8 cellular contexts compared by ENCODE assay signal in genomic region chr1:92483442-92484170, GRCh38. TPM values are rescaled to one million over a fixed set of nuclear protein-coding genes. Genes with fewer than 3 reads are reported as not detected.
DNase-seq lines count a peak whose midpoint lies in the region; ATAC-seq and TF ChIP-seq lines count a peak whose summit lies in the region.

No MANE protein-coding gene starts in this region.

- H3K9me3 ChIP-seq in BLaER1 treated with 17β-estradiol and CSF1 and Interleukin-3, amounts not matched to agents 10 nM and 100 nM (replicated peaks in 1 of 11) = peaks cover 0 to 22% (median 14%) of the 10 kb centered on the region in 11 experiments; a peak in 14 of 22 replicates
- H3K9me3 ChIP-seq in PC-9 (ENCODE audit: insufficient read depth, low read depth) = no peaks in the 10 kb centered on the region
- no peaks in the 10 kb centered on the region for H3K9me3 ChIP-seq in lower lobe of right lung

- peak overlapping the region; percentile 93 for H3K27ac Mint-ChIP-seq in stimulated activated effector memory CD8-positive, alpha-beta T cell treated with anti-CD3 and anti-CD28 coated beads, Interleukin-12 subunit alpha, Interleukin-12 subunit beta, amount 100 ng/mL, for 72 hours

- peak overlapping the region; percentile 97 to 100 (median 99) for H3K4me2 ChIP-seq in BLaER1 treated with 17β-estradiol and CSF1 and Interleukin-3, amounts not matched to agents 10 nM and 100 nM
- H3K4me2 ChIP-seq in PC-9 = peak overlapping the region; percentile 93

- peaks cover 14 to 61% (median 44%) of the 10 kb centered on the region in 10 experiments; a peak in 18 of 20 replicates for H3K4me1 ChIP-seq in BLaER1 treated with 17β-estradiol and CSF1 and Interleukin-3, amounts not matched to agents 10 nM and 100 nM
- peaks cover 18% of the 10 kb centered on the region; the same call in 1 of the 2 replicates for H3K4me1 ChIP-seq in PC-9 (replicated peaks; ENCODE audit: insufficient read depth)
- H3K4me1 ChIP-seq in lower lobe of right lung = peaks cover 68% of the 10 kb centered on the region
- H3K4me1 ChIP-seq in foreskin keratinocyte = peaks cover 2% of the 10 kb centered on the region

- DNase-seq in PC-9 = peak; percentile 31 to 44
- DNase-seq in activated naive CD4-positive, alpha-beta T cell (lab: John Stamatoyannopoulos, UW) = peak in 3 of 4 experiments; percentile 34 to 46 (median 38)
- DNase-seq in lower lobe of right lung = peak; percentile 49
- peak; percentile 38 to 84 for DNase-seq in stimulated activated effector memory CD8-positive, alpha-beta T cell treated with anti-CD3 and anti-CD28 coated beads, Interleukin-12 subunit alpha, Interleukin-12 subunit beta, amount 100 ng/mL, for 72 hours (ENCODE audit: low spot score in 2 of 2)
- DNase-seq in foreskin keratinocyte = no peak

- H3K79me2 ChIP-seq in PC-9 (ENCODE audit: low read depth) = no peaks in the 10 kb centered on the region

- H2AFZ ChIP-seq in PC-9 = peak overlapping the region; percentile 83

- H3K36me3 ChIP-seq in BLaER1 treated with 17β-estradiol and CSF1 and Interleukin-3, amounts not matched to agents 10 nM and 100 nM = peaks cover 0 to 38% (median 34%) of the 10 kb centered on the region in 11 experiments; a peak in 18 of 22 replicates
- H3K36me3 ChIP-seq in PC-9 (ENCODE audit: low read depth) (no peaks in the 10 kb centered on the region), lower lobe of right lung (no peaks in the 10 kb centered on the region)

- no peaks in the 10 kb centered on the region for H3K9me2 ChIP-seq in PC-9 (ENCODE audit: insufficient read depth)

- peak overlapping the region; percentile 90 for H3K4me3 Mint-ChIP-seq in stimulated activated effector memory CD8-positive, alpha-beta T cell treated with anti-CD3 and anti-CD28 coated beads, Interleukin-12 subunit alpha, Interleukin-12 subunit beta, amount 100 ng/mL, for 72 hours

- CTCF ChIA-PET in PC-9 (lab: Charles Lee) = interaction anchor here (0.6 kb wide), 2 partner anchors 54 to 265 kb away, joined by 3 to 5 read pairs; no protein-coding TSS in a partner anchor

- intact Hi-C loops in PC-9 (cut with micrococcal nuclease; ENCODE audit: unreplicated experiment) (no loop called here), lower lobe of right lung (cut with DNase I) (no loop called here)

- POLR2A ChIA-PET in PC-9 (lab: Charles Lee; ENCODE audit: unreplicated experiment) = interaction anchor here (0.8 kb wide), 1 partner anchor 80 kb away, joined by 37 read pairs; no protein-coding TSS in a partner anchor

- peak overlapping the region; percentile 70 to 93 (median 89); a peak in 21 of 22 replicates for H3K9ac ChIP-seq in BLaER1 treated with 17β-estradiol and CSF1 and Interleukin-3, amounts not matched to agents 10 nM and 100 nM

- peaks cover 0 to 19% (median 14%) of the 10 kb centered on the region in 11 experiments; a peak in 8 of 22 replicates for H4K20me1 ChIP-seq in BLaER1 treated with 17β-estradiol and CSF1 and Interleukin-3, amounts not matched to agents 10 nM and 100 nM
- H4K20me1 ChIP-seq in PC-9 (ENCODE audit: insufficient read depth) = no peaks in the 10 kb centered on the region

- H3K9me3 Mint-ChIP-seq in stimulated activated effector memory CD8-positive, alpha-beta T cell treated with anti-CD3 and anti-CD28 coated beads, Interleukin-12 subunit alpha, Interleukin-12 subunit beta, amount 100 ng/mL, for 72 hours = no peaks in the 10 kb centered on the region

- BruUV-seq in PC-9 (replicated peaks; lab: Mats Ljungman, UMichigan) = no TSS peak

- ATAC-seq in GM21825 (IDR thresholded peaks at IDR 0.05; ENCODE audit: unreplicated experiment) (peak; percentile 9), lower lobe of right lung (peak; percentile 8 to 10), HG02981 (IDR thresholded peaks at IDR 0.05; ENCODE audit: unreplicated experiment) (no peak), foreskin keratinocyte (no peak)
- peak; percentile 1 for ATAC-seq in stimulated activated effector memory CD8-positive, alpha-beta T cell treated with anti-CD3 and anti-CD28 coated beads, Interleukin-12 subunit alpha, Interleukin-12 subunit beta, amount 100 ng/mL, for 72 hours

- peaks cover 46% of the 10 kb centered on the region for H3K4me1 Mint-ChIP-seq in stimulated activated effector memory CD8-positive, alpha-beta T cell treated with anti-CD3 and anti-CD28 coated beads, Interleukin-12 subunit alpha, Interleukin-12 subunit beta, amount 100 ng/mL, for 72 hours

- TF ChIP-seq CTCF in PC-9 (conservative IDR thresholded peaks at IDR 0.05) (no peak), lower lobe of right lung (IDR thresholded peaks at IDR 0.05) (no peak), foreskin keratinocyte (conservative IDR thresholded peaks at IDR 0.05) (no peak)

- peak overlapping the region in 9 of 11 experiments; percentile 63 to 94 (median 93); a peak in 18 of 22 replicates for H3K27ac ChIP-seq in BLaER1 treated with 17β-estradiol and CSF1 and Interleukin-3, amounts not matched to agents 10 nM and 100 nM
- H3K27ac ChIP-seq in PC-9 (no peak overlapping the region), lower lobe of right lung (peak overlapping the region; percentile 53), foreskin keratinocyte (no peak overlapping the region)

- H3K4me3 ChIP-seq in BLaER1 treated with 17β-estradiol and CSF1 and Interleukin-3, amounts not matched to agents 10 nM and 100 nM = peak overlapping the region; percentile 68 to 90 (median 76)
- peak overlapping the region; percentile 78 for H3K4me3 ChIP-seq in PC-9
- H3K4me3 ChIP-seq in lower lobe of right lung = peak overlapping the region; percentile 63

- peaks cover 79% of the 10 kb centered on the region for H3K36me3 Mint-ChIP-seq in stimulated activated effector memory CD8-positive, alpha-beta T cell treated with anti-CD3 and anti-CD28 coated beads, Interleukin-12 subunit alpha, Interleukin-12 subunit beta, amount 100 ng/mL, for 72 hours

- no peaks in the 10 kb centered on the region for H3F3A ChIP-seq in PC-9 (ENCODE audit: insufficient read depth, low read depth)

- peaks cover 16 to 59% (median 20%) of the 10 kb centered on the region in 11 experiments; a peak in 19 of 22 replicates for H3K27me3 ChIP-seq in BLaER1 treated with 17β-estradiol and CSF1 and Interleukin-3, amounts not matched to agents 10 nM and 100 nM
- H3K27me3 ChIP-seq in PC-9 (ENCODE audit: insufficient read depth, low read depth) (peaks cover 37% of the 10 kb centered on the region; the same call in 1 of the 2 replicates), lower lobe of right lung (ENCODE audit: low read depth) (peaks cover 96% of the 10 kb centered on the region), foreskin keratinocyte (peaks cover 100% of the 10 kb centered on the region)

RNA-seq across cellular contexts. Expression of gene GFI1, which starts 3.1 kb away (rescaled TPM):
- total RNA-seq in PC-9 (2021) (0.35 and 0.53 TPM in 2 replicates), lower lobe of right lung (3.3 TPM), foreskin keratinocyte (0.07 and 0.10 TPM in 2 replicates)
- 0.07 TPM in 2 replicates for polyA plus RNA-seq in foreskin keratinocyte

Comparison
In these comparisons a context has a peak if more than half of its experiments do, and no peak if none do; other contexts are left out.
1. H3K27ac ChIP-seq: peak in BLaER1 treated with 17β-estradiol and CSF1 and Interleukin-3, amounts not matched to agents 10 nM and 100 nM (9 of 11) and lower lobe of right lung (single experiment); none in PC-9 (single experiment) and foreskin keratinocyte (single experiment).
2. ATAC-seq: peak in GM21825 (single experiment), lower lobe of right lung (2 of 2) and stimulated activated effector memory CD8-positive, alpha-beta T cell treated with anti-CD3 and anti-CD28 coated beads, Interleukin-12 subunit alpha, Interleukin-12 subunit beta, amount 100 ng/mL, for 72 hours (single experiment); none in HG02981 (single experiment) and foreskin keratinocyte (single experiment).
3. DNase-seq: peak in PC-9 (2 of 2), activated naive CD4-positive, alpha-beta T cell (3 of 4), lower lobe of right lung (single experiment) and stimulated activated effector memory CD8-positive, alpha-beta T cell treated with anti-CD3 and anti-CD28 coated beads, Interleukin-12 subunit alpha, Interleukin-12 subunit beta, amount 100 ng/mL, for 72 hours (2 of 2); none in foreskin keratinocyte (0 of 2).
4. Peak in every context shown above with its lines, with median percentiles within 50 percentile points of each other: H3K4me3 ChIP-seq.